ENCODE assay signal across 12 cellular contexts in the genomic region with DNA sequence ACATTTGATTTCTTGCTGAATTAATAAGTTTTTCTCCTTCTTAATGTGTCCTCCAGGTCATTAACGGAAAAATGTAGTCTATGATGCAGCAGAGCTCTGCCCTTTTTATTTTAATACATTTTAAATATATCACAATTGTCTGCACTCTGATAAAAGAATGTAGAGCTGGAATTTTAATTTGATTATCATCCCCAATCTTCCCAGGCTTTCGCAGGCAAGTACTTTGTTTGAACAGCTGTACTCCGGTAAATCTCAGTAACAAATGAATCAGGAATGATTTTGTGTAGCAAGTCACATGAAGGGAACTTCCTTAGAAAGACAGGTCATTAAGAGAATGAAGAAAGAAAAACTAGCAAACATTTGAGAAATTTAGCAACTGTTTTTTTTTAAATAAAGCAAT.
DNase-seq lines count a peak whose midpoint lies in the region; ATAC-seq, FAIRE-seq and TF ChIP-seq lines count a peak whose summit lies in the region.
"Had no signal": no experiment of that assay in that cellular context is flagged by ENCODE, and none has a peak within 500 bp of the region (broad histone marks: within the 10 kb centered on the region; RNA-seq: fewer than 3 reads in every experiment).

No MANE protein-coding gene starts in this region.

- peak overlapping the region; percentile 71 to 91 (median 75) for H3K27ac Mint-ChIP-seq in nephron
- H3K27ac Mint-ChIP-seq: activated CD4-positive, alpha-beta memory T cell treated with anti-CD3 and anti-CD28 coated beads for 36 hours; activated naive CD8-positive, alpha-beta T cell had no signal

- no peak for TF ChIP-seq CTCF in nephron (IDR thresholded peaks at IDR 0.05; ENCODE audit: unreplicated experiment in 3 of 3)

- no peaks in the 10 kb centered on the region for H3K27me3 Mint-ChIP-seq in nephron (ENCODE audit: low read depth)

- H3K36me3 Mint-ChIP-seq in nephron (ENCODE audit: low read depth) = peaks cover 11% of the 10 kb centered on the region
- H3K36me3 Mint-ChIP-seq: activated CD4-positive, alpha-beta memory T cell treated with anti-CD3 and anti-CD28 coated beads for 36 hours; activated naive CD8-positive, alpha-beta T cell had no signal

- FAIRE-seq in H54 (lab: Jason Lieb, UNC) = no peak

- no peak for ATAC-seq in GM21423 (IDR thresholded peaks at IDR 0.05; ENCODE audit: unreplicated experiment)

- TF ChIP-seq POLR2A in H54 (IDR thresholded peaks at IDR 0.05; ENCODE audit: low read depth, low read length) = no peak

- H3K4me1 Mint-ChIP-seq in nephron = peaks cover 58% of the 10 kb centered on the region

- DNase-seq in EH (ENCODE audit: low read depth) = peak; percentile 84
- peak; percentile 46 for DNase-seq in NCI-H345 (lab: John Stamatoyannopoulos, UW)
- peak; percentile 74 for DNase-seq in dermis blood vessel endothelial cell
- no peak for DNase-seq in H54 (ENCODE audit: insufficient read length, low spot score)
- DNase-seq in amygdala (lab: John Stamatoyannopoulos, UW) = no peak
- DNase-seq in medulla oblongata (ENCODE audit: extremely low spot score) = no peak
- DNase-seq: activated CD4-positive, alpha-beta memory T cell treated with anti-CD3 and anti-CD28 coated beads for 36 hours; NCI-H446; T-helper 1 cell had no signal

- H3K9me3 Mint-ChIP-seq in nephron = no peaks in the 10 kb centered on the region
- H3K9me3 Mint-ChIP-seq: activated CD4-positive, alpha-beta memory T cell treated with anti-CD3 and anti-CD28 coated beads for 36 hours had no signal

- peak overlapping the region; percentile 52 to 66 (median 59) for H3K4me3 Mint-ChIP-seq in nephron
- H3K4me3 Mint-ChIP-seq: activated CD4-positive, alpha-beta memory T cell treated with anti-CD3 and anti-CD28 coated beads for 36 hours; activated naive CD8-positive, alpha-beta T cell had no signal

Comparison
In these comparisons a context has a peak if more than half of its experiments do, and no peak if none do; other contexts are left out.
1. DNase-seq: peak in EH (single experiment), NCI-H345 (single experiment) and dermis blood vessel endothelial cell (single experiment); none in H54 (single experiment), amygdala (0 of 56) and medulla oblongata (single experiment).